Comparison of ENCODE assay signal across 1 cellular context in the genomic region with DNA sequence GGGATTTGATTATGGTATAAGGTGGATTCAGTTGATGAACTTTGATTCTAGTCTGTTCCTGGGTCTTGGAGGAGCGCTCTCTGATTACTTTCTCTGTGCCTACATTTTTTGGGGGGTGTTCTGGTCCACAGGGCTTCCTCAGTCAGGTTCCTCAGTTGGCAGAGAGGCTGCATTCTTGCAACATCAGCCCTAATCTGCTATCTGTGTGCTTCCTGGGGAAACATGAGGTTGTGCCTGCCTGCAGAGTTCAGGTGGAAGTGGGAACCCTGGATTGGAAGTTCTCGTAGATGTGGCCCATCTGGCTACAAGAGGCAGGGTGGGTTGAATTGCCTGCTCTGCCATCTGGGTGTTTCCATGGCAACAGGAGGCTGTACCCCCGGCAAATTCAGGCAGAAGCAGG.
TF ChIP-seq lines count a peak whose summit lies in the region.

No MANE protein-coding gene starts in this region.

TF ChIP-seq in K562, 482 proteins besides CTCF, POLR2A, EP300 and RAD21:
- TF ChIP-seq RFX1 (IDR thresholded peaks at IDR 0.05): peak; percentile 72
- no peak for TF ChIP-seq FIP1L1 (IDR thresholded peaks at IDR 0.05; ENCODE audit: low read depth, low read length, poor library complexity, severe bottlenecking)
- TF ChIP-seq CEBPG (CRISPR knock-in tag; IDR thresholded peaks at IDR 0.05): no peak
- no peak for TF ChIP-seq CEBPG (tag; conservative IDR thresholded peaks at IDR 0.05 in 1 of 2, IDR thresholded peaks at IDR 0.05 in 1 of 2)
- TF ChIP-seq, protein P1, sequence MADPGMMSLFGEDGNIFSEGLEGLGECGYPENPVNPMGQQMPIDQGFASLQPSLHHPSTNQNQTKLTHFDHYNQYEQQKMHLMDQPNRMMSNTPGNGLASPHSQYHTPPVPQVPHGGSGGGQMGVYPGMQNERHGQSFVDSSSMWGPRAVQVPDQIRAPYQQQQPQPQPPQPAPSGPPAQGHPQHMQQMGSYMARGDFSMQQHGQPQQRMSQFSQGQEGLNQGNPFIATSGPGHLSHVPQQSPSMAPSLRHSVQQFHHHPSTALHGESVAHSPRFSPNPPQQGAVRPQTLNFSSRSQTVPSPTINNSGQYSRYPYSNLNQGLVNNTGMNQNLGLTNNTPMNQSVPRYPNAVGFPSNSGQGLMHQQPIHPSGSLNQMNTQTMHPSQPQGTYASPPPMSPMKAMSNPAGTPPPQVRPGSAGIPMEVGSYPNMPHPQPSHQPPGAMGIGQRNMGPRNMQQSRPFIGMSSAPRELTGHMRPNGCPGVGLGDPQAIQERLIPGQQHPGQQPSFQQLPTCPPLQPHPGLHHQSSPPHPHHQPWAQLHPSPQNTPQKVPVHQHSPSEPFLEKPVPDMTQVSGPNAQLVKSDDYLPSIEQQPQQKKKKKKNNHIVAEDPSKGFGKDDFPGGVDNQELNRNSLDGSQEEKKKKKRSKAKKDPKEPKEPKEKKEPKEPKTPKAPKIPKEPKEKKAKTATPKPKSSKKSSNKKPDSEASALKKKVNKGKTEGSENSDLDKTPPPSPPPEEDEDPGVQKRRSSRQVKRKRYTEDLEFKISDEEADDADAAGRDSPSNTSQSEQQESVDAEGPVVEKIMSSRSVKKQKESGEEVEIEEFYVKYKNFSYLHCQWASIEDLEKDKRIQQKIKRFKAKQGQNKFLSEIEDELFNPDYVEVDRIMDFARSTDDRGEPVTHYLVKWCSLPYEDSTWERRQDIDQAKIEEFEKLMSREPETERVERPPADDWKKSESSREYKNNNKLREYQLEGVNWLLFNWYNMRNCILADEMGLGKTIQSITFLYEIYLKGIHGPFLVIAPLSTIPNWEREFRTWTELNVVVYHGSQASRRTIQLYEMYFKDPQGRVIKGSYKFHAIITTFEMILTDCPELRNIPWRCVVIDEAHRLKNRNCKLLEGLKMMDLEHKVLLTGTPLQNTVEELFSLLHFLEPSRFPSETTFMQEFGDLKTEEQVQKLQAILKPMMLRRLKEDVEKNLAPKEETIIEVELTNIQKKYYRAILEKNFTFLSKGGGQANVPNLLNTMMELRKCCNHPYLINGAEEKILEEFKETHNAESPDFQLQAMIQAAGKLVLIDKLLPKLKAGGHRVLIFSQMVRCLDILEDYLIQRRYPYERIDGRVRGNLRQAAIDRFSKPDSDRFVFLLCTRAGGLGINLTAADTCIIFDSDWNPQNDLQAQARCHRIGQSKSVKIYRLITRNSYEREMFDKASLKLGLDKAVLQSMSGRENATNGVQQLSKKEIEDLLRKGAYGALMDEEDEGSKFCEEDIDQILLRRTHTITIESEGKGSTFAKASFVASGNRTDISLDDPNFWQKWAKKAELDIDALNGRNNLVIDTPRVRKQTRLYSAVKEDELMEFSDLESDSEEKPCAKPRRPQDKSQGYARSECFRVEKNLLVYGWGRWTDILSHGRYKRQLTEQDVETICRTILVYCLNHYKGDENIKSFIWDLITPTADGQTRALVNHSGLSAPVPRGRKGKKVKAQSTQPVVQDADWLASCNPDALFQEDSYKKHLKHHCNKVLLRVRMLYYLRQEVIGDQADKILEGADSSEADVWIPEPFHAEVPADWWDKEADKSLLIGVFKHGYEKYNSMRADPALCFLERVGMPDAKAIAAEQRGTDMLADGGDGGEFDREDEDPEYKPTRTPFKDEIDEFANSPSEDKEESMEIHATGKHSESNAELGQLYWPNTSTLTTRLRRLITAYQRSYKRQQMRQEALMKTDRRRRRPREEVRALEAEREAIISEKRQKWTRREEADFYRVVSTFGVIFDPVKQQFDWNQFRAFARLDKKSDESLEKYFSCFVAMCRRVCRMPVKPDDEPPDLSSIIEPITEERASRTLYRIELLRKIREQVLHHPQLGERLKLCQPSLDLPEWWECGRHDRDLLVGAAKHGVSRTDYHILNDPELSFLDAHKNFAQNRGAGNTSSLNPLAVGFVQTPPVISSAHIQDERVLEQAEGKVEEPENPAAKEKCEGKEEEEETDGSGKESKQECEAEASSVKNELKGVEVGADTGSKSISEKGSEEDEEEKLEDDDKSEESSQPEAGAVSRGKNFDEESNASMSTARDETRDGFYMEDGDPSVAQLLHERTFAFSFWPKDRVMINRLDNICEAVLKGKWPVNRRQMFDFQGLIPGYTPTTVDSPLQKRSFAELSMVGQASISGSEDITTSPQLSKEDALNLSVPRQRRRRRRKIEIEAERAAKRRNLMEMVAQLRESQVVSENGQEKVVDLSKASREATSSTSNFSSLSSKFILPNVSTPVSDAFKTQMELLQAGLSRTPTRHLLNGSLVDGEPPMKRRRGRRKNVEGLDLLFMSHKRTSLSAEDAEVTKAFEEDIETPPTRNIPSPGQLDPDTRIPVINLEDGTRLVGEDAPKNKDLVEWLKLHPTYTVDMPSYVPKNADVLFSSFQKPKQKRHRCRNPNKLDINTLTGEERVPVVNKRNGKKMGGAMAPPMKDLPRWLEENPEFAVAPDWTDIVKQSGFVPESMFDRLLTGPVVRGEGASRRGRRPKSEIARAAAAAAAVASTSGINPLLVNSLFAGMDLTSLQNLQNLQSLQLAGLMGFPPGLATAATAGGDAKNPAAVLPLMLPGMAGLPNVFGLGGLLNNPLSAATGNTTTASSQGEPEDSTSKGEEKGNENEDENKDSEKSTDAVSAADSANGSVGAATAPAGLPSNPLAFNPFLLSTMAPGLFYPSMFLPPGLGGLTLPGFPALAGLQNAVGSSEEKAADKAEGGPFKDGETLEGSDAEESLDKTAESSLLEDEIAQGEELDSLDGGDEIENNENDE (IDR thresholded peaks at IDR 0.05; ENCODE audit: low read depth, low read length): no peak
- no peak for TF ChIP-seq RBM14 (IDR thresholded peaks at IDR 0.05; ENCODE audit: borderline replicate concordance, insufficient read depth, low read depth, low read length)
- TF ChIP-seq, protein P2, sequence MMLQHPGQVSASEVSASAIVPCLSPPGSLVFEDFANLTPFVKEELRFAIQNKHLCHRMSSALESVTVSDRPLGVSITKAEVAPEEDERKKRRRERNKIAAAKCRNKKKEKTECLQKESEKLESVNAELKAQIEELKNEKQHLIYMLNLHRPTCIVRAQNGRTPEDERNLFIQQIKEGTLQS (IDR thresholded peaks at IDR 0.05): no peak
- TF ChIP-seq, protein P2 (CRISPR knock-in tag; conservative IDR thresholded peaks at IDR 0.05): no peak
- no peak for TF ChIP-seq BDP1 (IDR thresholded peaks at IDR 0.05; ENCODE audit: insufficient read depth, insufficient read length)
- 0 out of 2 replicates have a peak, but pooled peaks have one; percentile 20 for TF ChIP-seq CEBPB (tag; IDR thresholded peaks at IDR 0.05)
TF ChIP-seq in K562: peak in this region for 2.
